Comparison of ENCODE assay signal across 15 cellular contexts in genomic region chr12:106062693-106063092, GRCh38.
"Had no signal": no experiment of that assay in that cellular context is flagged by ENCODE, and none has a peak within 500 bp of the region (broad histone marks: within the 10 kb centered on the region; RNA-seq: fewer than 3 reads in every experiment).

No MANE protein-coding gene starts in this region.

- H3K4me1 ChIP-seq: tibial nerve had no signal

- DNase-seq: activated CD4-positive, alpha-beta T cell treated with anti-CD3 and anti-CD28 coated beads, Interleukin-2, amount 10 ng/mL, durations not matched to agents 7 days and 5 days; activated CD8-positive, alpha-beta memory T cell treated with anti-CD3 and anti-CD28 coated beads, Interleukin-2, amount 50 U/mL, for 48 hours; activated naive CD8-positive, alpha-beta T cell treated with anti-CD3 and anti-CD28 coated beads, Interleukin-2, amount 10 ng/mL, durations not matched to agents 7 days and 5 days; activated T-cell treated with anti-CD3 and anti-CD28 coated beads, Interleukin-2, amount 50 U/mL, for 72 hours; effector memory CD8-positive, alpha-beta T cell; hippocampal formation; stimulated activated CD4-positive, alpha-beta T cell treated with anti-CD3 and anti-CD28 coated beads, Interleukin-15, amount 100 ng/mL, for 24 hours; stimulated activated CD4-positive, alpha-beta T cell treated with anti-CD3 and anti-CD28 coated beads, Interleukin-4, amount 100 ng/mL, for 24 hours; stimulated activated naive CD4-positive, alpha-beta T cell had no signal

- H3K27me3 ChIP-seq: gastroesophageal sphincter, right atrium auricular region, tibial nerve had no signal

- H3K4me3 Mint-ChIP-seq: activated CD4-positive, alpha-beta T cell treated with anti-CD3 and anti-CD28 coated beads, Interleukin-2, amount 10 ng/mL, durations not matched to agents 7 days and 5 days; activated naive CD8-positive, alpha-beta T cell treated with anti-CD3 and anti-CD28 coated beads, Interleukin-2, amount 10 ng/mL, durations not matched to agents 7 days and 5 days; activated T-cell treated with anti-CD3 and anti-CD28 coated beads, Interleukin-2, amount 50 U/mL, for 72 hours; brain; effector memory CD8-positive, alpha-beta T cell; natural killer cell treated with Interleukin-12 subunit alpha and Interleukin-12 subunit beta and Interleukin-15 and Interleukin-18, amount 100 ng/mL, for 72 hours had no signal

- H3K27ac Mint-ChIP-seq: activated CD4-positive, alpha-beta T cell treated with anti-CD3 and anti-CD28 coated beads, Interleukin-2, amount 10 ng/mL, durations not matched to agents 7 days and 5 days; activated naive CD8-positive, alpha-beta T cell treated with anti-CD3 and anti-CD28 coated beads, Interleukin-2, amount 10 ng/mL, durations not matched to agents 7 days and 5 days; activated T-cell treated with anti-CD3 and anti-CD28 coated beads, Interleukin-2, amount 50 U/mL, for 72 hours; effector memory CD8-positive, alpha-beta T cell; natural killer cell treated with Interleukin-12 subunit alpha and Interleukin-12 subunit beta and Interleukin-15 and Interleukin-18, amount 100 ng/mL, for 72 hours; progenitor cell of endocrine pancreas had no signal

- H3K36me3 Mint-ChIP-seq: activated naive CD8-positive, alpha-beta T cell treated with anti-CD3 and anti-CD28 coated beads, Interleukin-2, amount 10 ng/mL, durations not matched to agents 7 days and 5 days; natural killer cell treated with Interleukin-12 subunit alpha and Interleukin-12 subunit beta and Interleukin-15 and Interleukin-18, amount 100 ng/mL, for 72 hours had no signal

- H3K4me3 ChIP-seq: gastroesophageal sphincter, right atrium auricular region, tibial nerve had no signal

- H3K9me3 ChIP-seq: gastroesophageal sphincter, right atrium auricular region, tibial nerve had no signal

- H3K27ac ChIP-seq: gastroesophageal sphincter, right atrium auricular region, tibial nerve had no signal

- H3K4me1 Mint-ChIP-seq: activated CD4-positive, alpha-beta T cell treated with anti-CD3 and anti-CD28 coated beads, Interleukin-2, amount 10 ng/mL, durations not matched to agents 7 days and 5 days; activated naive CD8-positive, alpha-beta T cell treated with anti-CD3 and anti-CD28 coated beads, Interleukin-2, amount 10 ng/mL, durations not matched to agents 7 days and 5 days; brain had no signal

- H3K27me3 Mint-ChIP-seq: activated naive CD8-positive, alpha-beta T cell treated with anti-CD3 and anti-CD28 coated beads, Interleukin-2, amount 10 ng/mL, durations not matched to agents 7 days and 5 days; brain; effector memory CD8-positive, alpha-beta T cell; progenitor cell of endocrine pancreas had no signal

- ATAC-seq: activated T-cell treated with anti-CD3 and anti-CD28 coated beads, Interleukin-2, amount 50 U/mL, for 72 hours; effector memory CD8-positive, alpha-beta T cell; gastroesophageal sphincter; natural killer cell treated with Interleukin-12 subunit alpha and Interleukin-12 subunit beta and Interleukin-15 and Interleukin-18, amount 100 ng/mL, for 72 hours had no signal

- H3K9me3 Mint-ChIP-seq: activated CD4-positive, alpha-beta T cell treated with anti-CD3 and anti-CD28 coated beads, Interleukin-2, amount 10 ng/mL, durations not matched to agents 7 days and 5 days; activated naive CD8-positive, alpha-beta T cell treated with anti-CD3 and anti-CD28 coated beads, Interleukin-2, amount 10 ng/mL, durations not matched to agents 7 days and 5 days; effector memory CD8-positive, alpha-beta T cell had no signal
